1 cellular context compared by ENCODE assay signal in genomic region chr2:88136817-88137216, GRCh38.
A peak's percentile ranks its signal among the peaks of the same experiment; 100 is the strongest.
TF ChIP-seq lines count a peak whose summit lies in the region.

No MANE protein-coding gene starts in this region.

TF ChIP-seq in HepG2, 621 proteins besides CTCF, POLR2A, EP300 and RAD21 (continued from another document and continues in another):
- TF ChIP-seq ZNF576 (CRISPR knock-in tag; IDR thresholded peaks at IDR 0.05) (no peak), ZNF83 (CRISPR knock-in tag; IDR thresholded peaks at IDR 0.05; ENCODE audit: borderline replicate concordance) (no peak), ZNF75D (CRISPR knock-in tag; IDR thresholded peaks at IDR 0.05; ENCODE audit: borderline replicate concordance) (no peak), ZNF615 (CRISPR knock-in tag; IDR thresholded peaks at IDR 0.05; ENCODE audit: borderline replicate concordance) (no peak), ZNF557 (CRISPR knock-in tag; IDR thresholded peaks at IDR 0.05) (no peak), ZBTB42 (CRISPR knock-in tag; IDR thresholded peaks at IDR 0.05) (no peak; the same call in 1 of the 2 replicates), BRCA1 (CRISPR knock-in tag; IDR thresholded peaks at IDR 0.05) (no peak), PHF5A (CRISPR knock-in tag; IDR thresholded peaks at IDR 0.05; ENCODE audit: low read depth, unreplicated experiment) (no peak), ZNF331 (CRISPR knock-in tag; IDR thresholded peaks at IDR 0.05) (peak; percentile 91), BATF2 (CRISPR knock-in tag; IDR thresholded peaks at IDR 0.05) (no peak), FOXA1 (IDR thresholded peaks at IDR 0.05) (no peak), FOXA1 (CRISPR knock-in tag; IDR thresholded peaks at IDR 0.05) (peak; percentile 64), ZNF160 (CRISPR knock-in tag; IDR thresholded peaks at IDR 0.05) (no peak), ZNF430 (CRISPR knock-in tag; IDR thresholded peaks at IDR 0.05) (no peak), ATF3 (CRISPR knock-in tag; IDR thresholded peaks at IDR 0.05) (no peak), ZNF563 (CRISPR knock-in tag; IDR thresholded peaks at IDR 0.05) (no peak), LRRFIP1 (CRISPR knock-in tag; conservative IDR thresholded peaks at IDR 0.05) (no peak), HBP1 (CRISPR knock-in tag; IDR thresholded peaks at IDR 0.05; ENCODE audit: low read depth) (peak; percentile 57; the same call in 1 of the 2 replicates), ZFP36L1 (CRISPR knock-in tag; IDR thresholded peaks at IDR 0.05) (no peak), ATF4 (CRISPR knock-in tag; IDR thresholded peaks at IDR 0.05) (no peak), ZFYVE20 (CRISPR knock-in tag; IDR thresholded peaks at IDR 0.05; ENCODE audit: borderline replicate concordance, low read depth) (no peak), ZNF441 (CRISPR knock-in tag; IDR thresholded peaks at IDR 0.05; ENCODE audit: borderline replicate concordance) (no peak), ZNF33B (CRISPR knock-in tag; IDR thresholded peaks at IDR 0.05) (no peak), LCORL (IDR thresholded peaks at IDR 0.05) (no peak), LCORL (CRISPR knock-in tag; IDR thresholded peaks at IDR 0.05) (no peak), ZNF101 (CRISPR knock-in tag; IDR thresholded peaks at IDR 0.05; ENCODE audit: borderline replicate concordance, low read depth) (no peak), ZNF672 (CRISPR knock-in tag; IDR thresholded peaks at IDR 0.05) (no peak), MEIS2 (CRISPR knock-in tag; IDR thresholded peaks at IDR 0.05) (no peak), MXI1 (IDR thresholded peaks at IDR 0.05; ENCODE audit: borderline replicate concordance, low read depth, low read length) (no peak), ZNF616 (CRISPR knock-in tag; IDR thresholded peaks at IDR 0.05; ENCODE audit: low read depth) (no peak), GRHL1 (CRISPR knock-in tag; conservative IDR thresholded peaks at IDR 0.05) (no peak), ZNF639 (CRISPR knock-in tag; conservative IDR thresholded peaks at IDR 0.05) (no peak), HOMEZ (CRISPR knock-in tag; IDR thresholded peaks at IDR 0.05; ENCODE audit: low read depth) (peak; percentile 58; the same call in 1 of the 2 replicates), RAD51 (IDR thresholded peaks at IDR 0.05; ENCODE audit: borderline replicate concordance) (no peak), FOSL1 (CRISPR knock-in tag; IDR thresholded peaks at IDR 0.05; ENCODE audit: borderline replicate concordance) (no peak), SP1 (IDR thresholded peaks at IDR 0.05) (no peak), SP1 (CRISPR knock-in tag; IDR thresholded peaks at IDR 0.05) (no peak), ZNF414 (CRISPR knock-in tag; IDR thresholded peaks at IDR 0.05) (no peak), TGIF2 (CRISPR knock-in tag; IDR thresholded peaks at IDR 0.05) (peak; percentile 89), ZSCAN29 (CRISPR knock-in tag; conservative IDR thresholded peaks at IDR 0.05) (no peak), MIXL1 (CRISPR knock-in tag; IDR thresholded peaks at IDR 0.05) (no peak; the same call in 1 of the 2 replicates), ZNF546 (CRISPR knock-in tag; conservative IDR thresholded peaks at IDR 0.05) (no peak), NR2C2 (CRISPR knock-in tag; IDR thresholded peaks at IDR 0.05; ENCODE audit: borderline replicate concordance) (0 out of 2 replicates have a peak, but pooled peaks have one; percentile 22), ZNF7 (CRISPR knock-in tag; IDR thresholded peaks at IDR 0.05) (no peak), ZNF383 (CRISPR knock-in tag; IDR thresholded peaks at IDR 0.05; ENCODE audit: borderline replicate concordance) (no peak), TARDBP (CRISPR knock-in tag; IDR thresholded peaks at IDR 0.05) (0 out of 2 replicates have a peak, but pooled peaks have one; percentile 52), ATAD3A (CRISPR knock-in tag; IDR thresholded peaks at IDR 0.05) (no peak), SKIL (CRISPR knock-in tag; IDR thresholded peaks at IDR 0.05; ENCODE audit: borderline replicate concordance) (no peak), ZNF350 (CRISPR knock-in tag; IDR thresholded peaks at IDR 0.05; ENCODE audit: borderline replicate concordance, low read depth) (no peak), PBX3 (CRISPR knock-in tag; IDR thresholded peaks at IDR 0.05; ENCODE audit: borderline replicate concordance) (no peak), ZNF652 (CRISPR knock-in tag; IDR thresholded peaks at IDR 0.05; ENCODE audit: borderline replicate concordance, low read depth) (no peak), KDM5A (IDR thresholded peaks at IDR 0.05; ENCODE audit: borderline replicate concordance, low read length) (no peak; the same call in 1 of the 2 replicates), ZNF580 (CRISPR knock-in tag; IDR thresholded peaks at IDR 0.05; ENCODE audit: borderline replicate concordance, low read depth) (no peak), ZNF253 (CRISPR knock-in tag; IDR thresholded peaks at IDR 0.05; ENCODE audit: borderline replicate concordance) (no peak), ZSCAN30 (CRISPR knock-in tag; IDR thresholded peaks at IDR 0.05) (no peak), ZNF501 (CRISPR knock-in tag; IDR thresholded peaks at IDR 0.05) (no peak), SNAI1 (CRISPR knock-in tag; IDR thresholded peaks at IDR 0.05; ENCODE audit: borderline replicate concordance) (no peak), GATAD2A (CRISPR knock-in tag; IDR thresholded peaks at IDR 0.05) (peak; percentile 86), ISX (CRISPR knock-in tag; conservative IDR thresholded peaks at IDR 0.05) (no peak)
